In genomic region chr2:219206442-219207253, GRCh38 we compare ENCODE assay signal across 1 cellular context.
A peak's percentile ranks its signal among the peaks of the same experiment; 100 is the strongest.
TF ChIP-seq lines count a peak whose summit lies in the region.

A gene with protein sequence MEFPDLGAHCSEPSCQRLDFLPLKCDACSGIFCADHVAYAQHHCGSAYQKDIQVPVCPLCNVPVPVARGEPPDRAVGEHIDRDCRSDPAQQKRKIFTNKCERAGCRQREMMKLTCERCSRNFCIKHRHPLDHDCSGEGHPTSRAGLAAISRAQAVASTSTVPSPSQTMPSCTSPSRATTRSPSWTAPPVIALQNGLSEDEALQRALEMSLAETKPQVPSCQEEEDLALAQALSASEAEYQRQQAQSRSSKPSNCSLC (plus strand): TSS chr2:219206782. CDS start chr2:219206988, 206 bp downstream.

TF ChIP-seq in GM12878, 131 proteins besides CTCF, POLR2A, EP300 and RAD21 (continued from another document):
- TF ChIP-seq E2F8 (IDR thresholded peaks at IDR 0.05; ENCODE audit: low read depth, partially characterized antibody): no peak
- TF ChIP-seq, protein P1, sequence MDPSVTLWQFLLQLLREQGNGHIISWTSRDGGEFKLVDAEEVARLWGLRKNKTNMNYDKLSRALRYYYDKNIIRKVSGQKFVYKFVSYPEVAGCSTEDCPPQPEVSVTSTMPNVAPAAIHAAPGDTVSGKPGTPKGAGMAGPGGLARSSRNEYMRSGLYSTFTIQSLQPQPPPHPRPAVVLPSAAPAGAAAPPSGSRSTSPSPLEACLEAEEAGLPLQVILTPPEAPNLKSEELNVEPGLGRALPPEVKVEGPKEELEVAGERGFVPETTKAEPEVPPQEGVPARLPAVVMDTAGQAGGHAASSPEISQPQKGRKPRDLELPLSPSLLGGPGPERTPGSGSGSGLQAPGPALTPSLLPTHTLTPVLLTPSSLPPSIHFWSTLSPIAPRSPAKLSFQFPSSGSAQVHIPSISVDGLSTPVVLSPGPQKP (IDR thresholded peaks at IDR 0.05; ENCODE audit: low read depth, low read length): 0 out of 2 replicates have a peak, but pooled peaks have one; percentile 13
- TF ChIP-seq SREBF2 (IDR thresholded peaks at IDR 0.05; ENCODE audit: low read length): no peak
- 0 out of 2 replicates have a peak, but pooled peaks have one; percentile 40 for TF ChIP-seq HDGF (IDR thresholded peaks at IDR 0.05)
- no peak for TF ChIP-seq CHD2 (IDR thresholded peaks at IDR 0.05; ENCODE audit: borderline replicate concordance, low read depth, low read length)
- TF ChIP-seq CHD4 (IDR thresholded peaks at IDR 0.05): no peak
- TF ChIP-seq ZNF274 (IDR thresholded peaks at IDR 0.05; ENCODE audit: insufficient read depth, insufficient read length): no peak
- TF ChIP-seq MEF2A (IDR thresholded peaks at IDR 0.05; ENCODE audit: insufficient read depth, low read depth, low read length): no peak
- no peak; a peak in 2 of 4 replicates for TF ChIP-seq IKZF2 (IDR thresholded peaks at IDR 0.05)
- TF ChIP-seq BCL11A (IDR thresholded peaks at IDR 0.05; ENCODE audit: low read depth, low read length): no peak
